Comparison of ENCODE assay signal across 8 cellular contexts in the genomic region with DNA sequence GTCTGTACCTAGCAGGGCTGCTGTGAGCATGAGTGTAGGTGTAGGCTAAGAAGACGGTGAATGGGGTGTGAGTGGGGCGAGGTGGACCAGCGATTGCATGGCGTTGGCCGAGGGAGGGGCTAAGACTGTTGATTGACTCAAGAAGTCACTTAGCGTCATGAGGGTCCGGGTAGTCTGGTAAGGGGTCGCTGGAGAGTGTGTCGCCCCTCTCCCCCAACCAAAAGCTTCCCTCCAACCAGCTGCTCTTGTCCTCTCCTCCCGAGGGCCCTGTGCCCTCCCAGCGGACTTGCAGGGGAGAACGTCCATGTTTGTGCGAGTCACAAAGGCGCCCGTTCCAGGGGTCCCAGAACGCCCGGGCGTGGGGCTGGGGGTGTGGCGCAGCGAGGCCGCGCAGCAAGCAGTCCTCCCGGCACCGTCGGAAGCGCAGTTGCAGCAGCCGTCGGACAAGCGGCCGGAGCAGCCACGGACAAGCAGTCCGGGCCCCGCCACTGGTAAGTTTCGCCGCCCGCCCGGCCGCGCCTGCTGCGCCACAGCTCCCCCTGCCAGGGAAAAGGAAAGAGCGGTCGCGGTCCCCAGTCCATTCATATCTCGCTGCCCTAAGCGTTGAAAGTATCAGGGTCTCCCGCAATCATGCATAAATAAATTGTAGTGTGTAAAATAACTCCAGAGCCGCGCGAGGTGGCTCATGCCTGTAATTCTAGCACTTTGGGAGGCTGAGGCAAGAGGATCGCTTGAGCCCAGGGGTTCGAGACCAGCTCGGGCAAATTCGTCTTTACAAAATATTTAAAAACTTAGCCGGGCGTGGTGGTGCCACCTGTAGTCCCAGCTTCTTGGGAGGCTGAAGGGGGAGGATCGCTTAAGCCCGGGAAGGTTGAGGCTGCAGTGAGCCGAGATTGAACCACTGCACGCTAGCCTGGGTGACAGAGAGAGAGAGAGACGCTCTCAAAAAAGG. TPM values are rescaled to one million over a fixed set of nuclear protein-coding genes. Genes with fewer than 3 reads are reported as not detected.
DNase-seq lines count a peak whose midpoint lies in the region; ATAC-seq and TF ChIP-seq lines count a peak whose summit lies in the region.

A gene (plus strand): TSS at position 373 of the 952 bp plus-strand sequence. CDS start 5,968 bp downstream, outside the sequence.

- H2AFZ ChIP-seq in Loucy (ENCODE audit: low read length), result peak within 1 kb of the TSS; percentile 98

- CTCF ChIA-PET in Calu3 (lab: Charles Lee), result interaction anchor here (0.5 to 1.2 kb wide), 7 partner anchors 10 to 235 kb away, joined by 3 to 5 read pairs (median 3); no protein-coding TSS in a partner anchor
- CTCF ChIA-PET in activated CD8-positive, alpha-beta T cell treated with anti-CD3 and anti-CD28 coated beads, Interleukin-2, amount 10 ng/mL, durations not matched to agents 7 days and 5 days (lab: Charles Lee), result interaction anchor here (0.5 to 1.7 kb wide), 5 partner anchors 20 to 425 kb away, joined by 3 to 5 read pairs (median 3); no protein-coding TSS in a partner anchor

- POLR2A ChIA-PET in activated CD8-positive, alpha-beta T cell treated with anti-CD3 and anti-CD28 coated beads, Interleukin-2, amount 10 ng/mL, durations not matched to agents 7 days and 5 days (lab: Charles Lee), result no interaction called here

- no peaks in the 10 kb centered on the region for H3K4me1 ChIP-seq in Loucy (ENCODE audit: insufficient read depth, low read length, poor library complexity, severe bottlenecking)
- H3K4me1 ChIP-seq in aorta (ENCODE audit: control insufficient read depth in 1 of 2, insufficient read depth in 2 of 2, low read length in 2 of 2), result no peaks in the 10 kb centered on the region

- intact Hi-C loops in Calu3 (cut with micrococcal nuclease; ENCODE audit: unreplicated experiment), result loop anchor here (2.0 kb wide), 1 partner anchor 42 kb away; no protein-coding TSS in a partner anchor
- intact Hi-C loops in natural killer cell (cut with micrococcal nuclease), result no loop called here
- intact Hi-C loops in aorta (cut with DNase I), result loop anchor here in 1 of 2 donors (10.0 kb wide), 1 partner anchor 102 kb away; a partner anchor contains a TSS

- H3K36me3 Mint-ChIP-seq in Calu3 (ENCODE audit: insufficient read depth, unreplicated experiment), result peaks cover 6% of the 10 kb centered on the region
- no peaks in the 10 kb centered on the region for H3K36me3 Mint-ChIP-seq in activated CD8-positive, alpha-beta T cell treated with anti-CD3 and anti-CD28 coated beads, Interleukin-2, amount 10 ng/mL, durations not matched to agents 7 days and 5 days (ENCODE audit: low read depth)
- H3K36me3 Mint-ChIP-seq in natural killer cell, result no peaks in the 10 kb centered on the region

- H3K27ac Mint-ChIP-seq in Calu3 (ENCODE audit: unreplicated experiment), result no peak within 1 kb of the TSS
- H3K27ac Mint-ChIP-seq in activated CD8-positive, alpha-beta T cell treated with anti-CD3 and anti-CD28 coated beads, Interleukin-2, amount 10 ng/mL, durations not matched to agents 7 days and 5 days, result no peak within 1 kb of the TSS
- no peak within 1 kb of the TSS for H3K27ac Mint-ChIP-seq in natural killer cell

- H3K4me3 Mint-ChIP-seq in Calu3 (ENCODE audit: low read depth, unreplicated experiment) (peak within 1 kb of the TSS; percentile 75), natural killer cell (peak within 1 kb of the TSS; percentile 60)
- H3K4me3 Mint-ChIP-seq in activated CD8-positive, alpha-beta T cell treated with anti-CD3 and anti-CD28 coated beads, Interleukin-2, amount 10 ng/mL, durations not matched to agents 7 days and 5 days, result peak within 1 kb of the TSS; percentile 73

- H3K4me3 ChIP-seq in Loucy (ENCODE audit: low read length, poor library complexity, severe bottlenecking), result peak within 1 kb of the TSS; percentile 75
- H3K4me3 ChIP-seq in fibroblast of mammary gland (ENCODE audit: control insufficient read depth, low read depth, low read length), result peak within 1 kb of the TSS; percentile 0
- H3K4me3 ChIP-seq in aorta (ENCODE audit: low read length in 2 of 2), result no peak within 1 kb of the TSS

- H3K27me3 ChIP-seq in Loucy (ENCODE audit: insufficient read depth, low read length, poor library complexity, severe bottlenecking), result peaks cover 5% of the 10 kb centered on the region
- H3K27me3 ChIP-seq in aorta (ENCODE audit: control insufficient read depth in 1 of 2, insufficient read depth in 2 of 2, low read length in 1 of 2), result no peaks in the 10 kb centered on the region

- H3K9me3 Mint-ChIP-seq in Calu3 (ENCODE audit: low read depth, unreplicated experiment) (no peaks in the 10 kb centered on the region), natural killer cell (no peaks in the 10 kb centered on the region)
- H3K9me3 Mint-ChIP-seq in activated CD8-positive, alpha-beta T cell treated with anti-CD3 and anti-CD28 coated beads, Interleukin-2, amount 10 ng/mL, durations not matched to agents 7 days and 5 days (ENCODE audit: insufficient read depth), result no peaks in the 10 kb centered on the region

- H3K36me3 ChIP-seq in Loucy (ENCODE audit: insufficient read depth, low read length) (no peaks in the 10 kb centered on the region), aorta (ENCODE audit: control insufficient read depth in 1 of 2, insufficient read depth in 2 of 2, low read length in 1 of 2) (no peaks in the 10 kb centered on the region)

- DNase-seq in Calu3 (peak; percentile 82), fibroblast of mammary gland (ENCODE audit: low read depth) (peak; percentile 33), natural killer cell (peak; percentile 20), aorta (peak; percentile 76 to 88), NCI-H1417 (lab: John Stamatoyannopoulos, UW) (no peak), NCI-H1694 treated with DMSO at 0.1 percent for 48 hours (lab: John Stamatoyannopoulos, UW) (no peak)
- DNase-seq in activated CD8-positive, alpha-beta T cell treated with anti-CD3 and anti-CD28 coated beads, Interleukin-2, amount 10 ng/mL, durations not matched to agents 7 days and 5 days, result peak; percentile 45

- H3K9ac ChIP-seq in Loucy (ENCODE audit: low read depth, low read length, poor library complexity, severe bottlenecking), result peak within 1 kb of the TSS; percentile 71

- ATAC-seq in activated CD8-positive, alpha-beta T cell treated with anti-CD3 and anti-CD28 coated beads, Interleukin-2, amount 10 ng/mL, durations not matched to agents 7 days and 5 days, result peak; percentile 76
- peak in 2 of 3 donors; percentile 42 to 67 for ATAC-seq in natural killer cell
- ATAC-seq in aorta (ENCODE audit: low FRiP score), result peak; percentile 51

- no peaks in the 10 kb centered on the region for H3K9me3 ChIP-seq in Loucy (ENCODE audit: insufficient read depth, low read depth, low read length)
- no peaks in the 10 kb centered on the region for H3K9me3 ChIP-seq in aorta (ENCODE audit: control insufficient read depth, low read length)

- no peak within 1 kb of the TSS for H3K27ac ChIP-seq in aorta (ENCODE audit: low read depth in 1 of 2, low read length in 2 of 2)

- no peaks in the 10 kb centered on the region for H3K9me2 ChIP-seq in Loucy (replicated peaks; ENCODE audit: low read depth, low read length)

- peaks cover 75% of the 10 kb centered on the region for H3K27me3 Mint-ChIP-seq in Calu3 (ENCODE audit: unreplicated experiment)
- peaks cover 42% of the 10 kb centered on the region for H3K27me3 Mint-ChIP-seq in activated CD8-positive, alpha-beta T cell treated with anti-CD3 and anti-CD28 coated beads, Interleukin-2, amount 10 ng/mL, durations not matched to agents 7 days and 5 days (ENCODE audit: low read depth)
- H3K27me3 Mint-ChIP-seq in natural killer cell (ENCODE audit: low read depth in 2 of 2), result peaks cover 26 to 64% of the 10 kb centered on the region in 2 donors

- no TSS peak for BruUV-seq in Calu3 (replicated peaks; lab: Mats Ljungman, UMichigan)

- no peaks in the 10 kb centered on the region for H3K79me2 ChIP-seq in Loucy (ENCODE audit: insufficient read depth, low read length)

- H3F3A ChIP-seq in Loucy (ENCODE audit: low read depth), result no peaks in the 10 kb centered on the region

- H3K4me1 Mint-ChIP-seq in Calu3 (ENCODE audit: low read depth, unreplicated experiment) (no peaks in the 10 kb centered on the region), natural killer cell (peaks cover 0 to 8% of the 10 kb centered on the region in 2 donors)
- peaks cover 10% of the 10 kb centered on the region for H3K4me1 Mint-ChIP-seq in activated CD8-positive, alpha-beta T cell treated with anti-CD3 and anti-CD28 coated beads, Interleukin-2, amount 10 ng/mL, durations not matched to agents 7 days and 5 days (ENCODE audit: low read depth)

- peak within 1 kb of the TSS; percentile 85 for H3K4me2 ChIP-seq in Loucy (ENCODE audit: low read depth, low read length, poor library complexity, severe bottlenecking)

- 15 to 19% methylated on average over 59 to 60 of the region's 60 CpGs for WGBS in aorta, 2 donors

- no peaks in the 10 kb centered on the region for H4K20me1 ChIP-seq in Loucy (ENCODE audit: insufficient read depth, low read length, poor library complexity, severe bottlenecking)

- TF ChIP-seq CTCF in Calu3 (IDR thresholded peaks at IDR 0.05; ENCODE audit: unreplicated experiment), result peak; percentile 62
- TF ChIP-seq CTCF in Loucy (conservative IDR thresholded peaks at IDR 0.05; ENCODE audit: low read length), result peak; percentile 52
- TF ChIP-seq CTCF in fibroblast of mammary gland (conservative IDR thresholded peaks at IDR 0.05; ENCODE audit: control insufficient read depth, insufficient read depth, low read depth, low read length), result peak; percentile 24
- no peak for TF ChIP-seq CTCF in natural killer cell (IDR thresholded peaks at IDR 0.05)

RNA-seq across cellular contexts. Expression of the gene that starts here (rescaled TPM):
- total RNA-seq in Calu3 (2022) (not detected in 2 replicates), natural killer cell (not detected), aorta (not detected)
- not detected for total RNA-seq in activated CD8-positive, alpha-beta T cell treated with anti-CD3 and anti-CD28 coated beads, Interleukin-2, amount 10 ng/mL, durations not matched to agents 7 days and 5 days
- not detected for polyA plus RNA-seq in aorta

Comparison
In these comparisons a context has a peak if more than half of its experiments do, and no peak if none do; other contexts are left out.
1. Peak in DNase-seq in Calu3; RNA of the gene not detected or under 1 TPM.
2. Peak in DNase-seq and ATAC-seq in activated CD8-positive, alpha-beta T cell treated with anti-CD3 and anti-CD28 coated beads, Interleukin-2, amount 10 ng/mL, durations not matched to agents 7 days and 5 days; RNA of the gene not detected or under 1 TPM.
3. Peak in DNase-seq and ATAC-seq in natural killer cell; RNA of the gene not detected or under 1 TPM.
4. Peak in DNase-seq and ATAC-seq in aorta; RNA of the gene not detected or under 1 TPM.
5. H3K4me3 ChIP-seq: peak in Loucy (single experiment) and fibroblast of mammary gland (single experiment); none in aorta (0 of 2).
6. Peak in every context shown above with its lines, with median percentiles within 50 percentile points of each other: H3K4me3 Mint-ChIP-seq and ATAC-seq.